13 cellular contexts compared by ENCODE assay signal in genomic region chr2:231299267-231299666, GRCh38.
DNase-seq lines count a peak whose midpoint lies in the region; ATAC-seq, FAIRE-seq and TF ChIP-seq lines count a peak whose summit lies in the region.
"Had no signal": no experiment of that assay in that cellular context is flagged by ENCODE, and none has a peak within 500 bp of the region (broad histone marks: within the 10 kb centered on the region; RNA-seq: fewer than 3 reads in every experiment).

No MANE protein-coding gene starts in this region.

- peaks cover 23% of the 10 kb centered on the region for H3K4me1 Mint-ChIP-seq in GM23338

- no peak for ATAC-seq in A549
- ATAC-seq in GM23338: no peak
- ATAC-seq in left lobe of liver: peak; percentile 30
- ATAC-seq in GM21529 (IDR thresholded peaks at IDR 0.05; ENCODE audit: unreplicated experiment): no peak

- H3K36me3 Mint-ChIP-seq in GM23338 (ENCODE audit: low read depth): no peaks in the 10 kb centered on the region; the same call in 1 of the 3 replicates

- H3K9me2 ChIP-seq in GM23338 (ENCODE audit: insufficient read depth): no peaks in the 10 kb centered on the region

- no peak for TF ChIP-seq POLR2A in A549 (IDR thresholded peaks at IDR 0.05; ENCODE audit: low read length)

- H3K4me1 ChIP-seq in A549: peaks cover 25% of the 10 kb centered on the region
- H3K4me1 ChIP-seq in GM23338 (ENCODE audit: insufficient read depth): no peaks in the 10 kb centered on the region; the same call in 1 of the 2 replicates

- no peak for DNase-seq in A549 (ENCODE audit: low read depth in 1 of 2, low spot score in 1 of 2)
- no peak for DNase-seq in GM23338 (ENCODE audit: low spot score)
- peak; percentile 63 for DNase-seq in RPMI8226
- DNase-seq in left lobe of liver (ENCODE audit: low spot score): no peak
- DNase-seq in cerebellar cortex (ENCODE audit: low spot score): no peak
- no peak for DNase-seq in NCI-H526 treated with DMSO at 0.1 percent for 48 hours (lab: John Stamatoyannopoulos, UW)
- no peak for DNase-seq in ureter (ENCODE audit: low spot score)
- DNase-seq: activated CD8-positive, alpha-beta memory T cell treated with anti-CD3 and anti-CD28 coated beads, Interleukin-2, amount 50 U/mL, for 4 hours; effector CD8-positive, alpha-beta T cell; NCI-H2081 had no signal

- no peak for TF ChIP-seq EP300 in A549 (IDR thresholded peaks at IDR 0.05)

- peak overlapping the region; percentile 37 for H3K27ac Mint-ChIP-seq in GM23338

- H3K9me3 Mint-ChIP-seq in GM23338: no peaks in the 10 kb centered on the region

- H3K27ac ChIP-seq in A549 (peak overlapping the region; percentile 29 to 38; a peak in 4 of 6 replicates), GM23338 (ENCODE audit: low read depth) (no peak overlapping the region; the same call in 1 of the 2 replicates)

- no peaks in the 10 kb centered on the region for H3K79me2 ChIP-seq in GM23338 (replicated peaks; ENCODE audit: insufficient read depth)

- no peak overlapping the region for H3K4me3 Mint-ChIP-seq in GM23338

- CTCF ChIA-PET in A549 (lab: Yijun Ruan, JAX): interaction anchor here (1.0 to 12.8 kb wide), 6 partner anchors 8 to 107 kb away, joined by 3 to 294 read pairs (median 3); no protein-coding TSS in a partner anchor

- no peaks in the 10 kb centered on the region for H3K9me3 ChIP-seq in A549
- H3K9me3 ChIP-seq: adrenal gland, thoracic aorta had no signal

- WGBS in A549 (ENCODE audit: missing lambda C conversion rate): 85% methylated on average over 7 of the region's 7 CpGs

- no peak for TF ChIP-seq RAD21 in A549 (conservative IDR thresholded peaks at IDR 0.05 in 1 of 2, IDR thresholded peaks at IDR 0.05 in 1 of 2)

- no peaks in the 10 kb centered on the region for H3K27me3 ChIP-seq in GM23338 (ENCODE audit: insufficient read depth)
- H3K27me3 ChIP-seq: adrenal gland had no signal

- H3K4me2 ChIP-seq in A549: peak overlapping the region; percentile 40; the same call in 2 of the 3 replicates
- H3K4me2 ChIP-seq in GM23338: no peak overlapping the region

- POLR2A ChIA-PET in A549 (lab: Yijun Ruan, JAX): no interaction called here

- no peak overlapping the region for H2AFZ ChIP-seq in GM23338

- H3F3A ChIP-seq in GM23338 (replicated peaks; ENCODE audit: low read depth): 0 out of 2 replicates have a peak, but pooled peaks cover 14% of the 10 kb centered on the region

- FAIRE-seq in A549 (lab: Jason Lieb, UNC): no peak

- H4K20me1 ChIP-seq in GM23338 (replicated peaks; ENCODE audit: insufficient read depth): no peaks in the 10 kb centered on the region

- TF ChIP-seq CTCF in A549 (IDR thresholded peaks at IDR 0.05) (no peak), GM23338 (conservative IDR thresholded peaks at IDR 0.05; ENCODE audit: low read depth in 2 of 2) (no peak)

- H3K4me3 ChIP-seq in A549 (no peak overlapping the region), GM23338 (no peak overlapping the region)
- H3K4me3 ChIP-seq: adrenal gland, thoracic aorta had no signal

- H3K27me3 Mint-ChIP-seq in GM23338 (ENCODE audit: insufficient read depth, low read depth, poor library complexity): peaks cover 2% of the 10 kb centered on the region

- no peaks in the 10 kb centered on the region for H3K36me3 ChIP-seq in GM23338 (ENCODE audit: insufficient read depth)
- H3K36me3 ChIP-seq: adrenal gland had no signal

TF ChIP-seq in A549, 52 proteins besides CTCF, POLR2A, EP300 and RAD21:
- TF ChIP-seq FOXS1 (CRISPR knock-in tag; IDR thresholded peaks at IDR 0.05) (no peak), NR3C1 (IDR thresholded peaks at IDR 0.05) (no peak), HES2 (IDR thresholded peaks at IDR 0.05) (no peak), TP53 (CRISPR knock-in tag; IDR thresholded peaks at IDR 0.05) (no peak), BHLHE40 (IDR thresholded peaks at IDR 0.05; ENCODE audit: low read depth, low read length) (no peak), CBX2 (IDR thresholded peaks at IDR 0.05; ENCODE audit: borderline replicate concordance, low read depth) (no peak)
- TF ChIP-seq, protein P1, sequence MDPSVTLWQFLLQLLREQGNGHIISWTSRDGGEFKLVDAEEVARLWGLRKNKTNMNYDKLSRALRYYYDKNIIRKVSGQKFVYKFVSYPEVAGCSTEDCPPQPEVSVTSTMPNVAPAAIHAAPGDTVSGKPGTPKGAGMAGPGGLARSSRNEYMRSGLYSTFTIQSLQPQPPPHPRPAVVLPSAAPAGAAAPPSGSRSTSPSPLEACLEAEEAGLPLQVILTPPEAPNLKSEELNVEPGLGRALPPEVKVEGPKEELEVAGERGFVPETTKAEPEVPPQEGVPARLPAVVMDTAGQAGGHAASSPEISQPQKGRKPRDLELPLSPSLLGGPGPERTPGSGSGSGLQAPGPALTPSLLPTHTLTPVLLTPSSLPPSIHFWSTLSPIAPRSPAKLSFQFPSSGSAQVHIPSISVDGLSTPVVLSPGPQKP (IDR thresholded peaks at IDR 0.05; ENCODE audit: low read depth, low read length): no peak

TF ChIP-seq in GM23338, 12 proteins besides CTCF, POLR2A, EP300 and RAD21 (continues in another document):
- TF ChIP-seq ZNF331 (CRISPR knock-in tag; IDR thresholded peaks at IDR 0.05; ENCODE audit: low read depth): no peak
- TF ChIP-seq STAT1 (IDR thresholded peaks at IDR 0.05; ENCODE audit: unreplicated experiment): no peak
- no peak for TF ChIP-seq EZH2 (IDR thresholded peaks at IDR 0.05; ENCODE audit: low read depth, unreplicated experiment)
- no peak for TF ChIP-seq NANOG (IDR thresholded peaks at IDR 0.05; ENCODE audit: borderline replicate concordance)
- TF ChIP-seq, protein P2, sequence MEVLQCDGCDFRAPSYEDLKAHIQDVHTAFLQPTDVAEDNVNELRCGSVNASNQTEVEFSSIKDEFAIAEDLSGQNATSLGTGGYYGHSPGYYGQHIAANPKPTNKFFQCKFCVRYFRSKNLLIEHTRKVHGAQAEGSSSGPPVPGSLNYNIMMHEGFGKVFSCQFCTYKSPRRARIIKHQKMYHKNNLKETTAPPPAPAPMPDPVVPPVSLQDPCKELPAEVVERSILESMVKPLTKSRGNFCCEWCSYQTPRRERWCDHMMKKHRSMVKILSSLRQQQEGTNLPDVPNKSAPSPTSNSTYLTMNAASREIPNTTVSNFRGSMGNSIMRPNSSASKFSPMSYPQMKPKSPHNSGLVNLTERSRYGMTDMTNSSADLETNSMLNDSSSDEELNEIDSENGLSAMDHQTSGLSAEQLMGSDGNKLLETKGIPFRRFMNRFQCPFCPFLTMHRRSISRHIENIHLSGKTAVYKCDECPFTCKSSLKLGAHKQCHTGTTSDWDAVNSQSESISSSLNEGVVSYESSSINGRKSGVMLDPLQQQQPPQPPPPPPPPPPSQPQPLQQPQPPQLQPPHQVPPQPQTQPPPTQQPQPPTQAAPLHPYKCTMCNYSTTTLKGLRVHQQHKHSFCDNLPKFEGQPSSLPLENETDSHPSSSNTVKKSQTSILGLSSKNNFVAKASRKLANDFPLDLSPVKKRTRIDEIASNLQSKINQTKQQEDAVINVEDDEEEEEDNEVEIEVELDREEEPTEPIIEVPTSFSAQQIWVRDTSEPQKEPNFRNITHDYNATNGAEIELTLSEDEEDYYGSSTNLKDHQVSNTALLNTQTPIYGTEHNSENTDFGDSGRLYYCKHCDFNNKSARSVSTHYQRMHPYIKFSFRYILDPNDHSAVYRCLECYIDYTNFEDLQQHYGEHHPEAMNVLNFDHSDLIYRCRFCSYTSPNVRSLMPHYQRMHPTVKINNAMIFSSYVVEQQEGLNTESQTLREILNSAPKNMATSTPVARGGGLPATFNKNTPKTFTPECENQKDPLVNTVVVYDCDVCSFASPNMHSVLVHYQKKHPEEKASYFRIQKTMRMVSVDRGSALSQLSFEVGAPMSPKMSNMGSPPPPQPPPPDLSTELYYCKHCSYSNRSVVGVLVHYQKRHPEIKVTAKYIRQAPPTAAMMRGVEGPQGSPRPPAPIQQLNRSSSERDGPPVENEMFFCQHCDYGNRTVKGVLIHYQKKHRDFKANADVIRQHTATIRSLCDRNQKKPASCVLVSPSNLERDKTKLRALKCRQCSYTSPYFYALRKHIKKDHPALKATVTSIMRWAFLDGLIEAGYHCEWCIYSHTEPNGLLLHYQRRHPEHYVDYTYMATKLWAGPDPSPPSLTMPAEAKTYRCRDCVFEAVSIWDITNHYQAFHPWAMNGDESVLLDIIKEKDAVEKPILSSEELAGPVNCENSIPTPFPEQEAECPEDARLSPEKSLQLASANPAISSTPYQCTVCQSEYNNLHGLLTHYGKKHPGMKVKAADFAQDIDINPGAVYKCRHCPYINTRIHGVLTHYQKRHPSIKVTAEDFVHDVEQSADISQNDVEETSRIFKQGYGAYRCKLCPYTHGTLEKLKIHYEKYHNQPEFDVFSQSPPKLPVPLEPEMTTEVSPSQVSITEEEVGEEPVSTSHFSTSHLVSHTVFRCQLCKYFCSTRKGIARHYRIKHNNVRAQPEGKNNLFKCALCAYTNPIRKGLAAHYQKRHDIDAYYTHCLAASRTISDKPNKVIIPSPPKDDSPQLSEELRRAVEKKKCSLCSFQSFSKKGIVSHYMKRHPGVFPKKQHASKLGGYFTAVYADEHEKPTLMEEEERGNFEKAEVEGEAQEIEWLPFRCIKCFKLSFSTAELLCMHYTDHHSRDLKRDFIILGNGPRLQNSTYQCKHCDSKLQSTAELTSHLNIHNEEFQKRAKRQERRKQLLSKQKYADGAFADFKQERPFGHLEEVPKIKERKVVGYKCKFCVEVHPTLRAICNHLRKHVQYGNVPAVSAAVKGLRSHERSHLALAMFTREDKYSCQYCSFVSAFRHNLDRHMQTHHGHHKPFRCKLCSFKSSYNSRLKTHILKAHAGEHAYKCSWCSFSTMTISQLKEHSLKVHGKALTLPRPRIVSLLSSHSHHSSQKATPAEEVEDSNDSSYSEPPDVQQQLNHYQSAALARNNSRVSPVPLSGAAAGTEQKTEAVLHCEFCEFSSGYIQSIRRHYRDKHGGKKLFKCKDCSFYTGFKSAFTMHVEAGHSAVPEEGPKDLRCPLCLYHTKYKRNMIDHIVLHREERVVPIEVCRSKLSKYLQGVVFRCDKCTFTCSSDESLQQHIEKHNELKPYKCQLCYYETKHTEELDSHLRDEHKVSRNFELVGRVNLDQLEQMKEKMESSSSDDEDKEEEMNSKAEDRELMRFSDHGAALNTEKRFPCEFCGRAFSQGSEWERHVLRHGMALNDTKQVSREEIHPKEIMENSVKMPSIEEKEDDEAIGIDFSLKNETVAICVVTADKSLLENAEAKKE (CRISPR knock-in tag; IDR thresholded peaks at IDR 0.05): no peak
- no peak for TF ChIP-seq POLR2AphosphoS5 (IDR thresholded peaks at IDR 0.05; ENCODE audit: low read depth)
- no peak for TF ChIP-seq JUNB (IDR thresholded peaks at IDR 0.05; ENCODE audit: unreplicated experiment)
- TF ChIP-seq, protein P3, sequence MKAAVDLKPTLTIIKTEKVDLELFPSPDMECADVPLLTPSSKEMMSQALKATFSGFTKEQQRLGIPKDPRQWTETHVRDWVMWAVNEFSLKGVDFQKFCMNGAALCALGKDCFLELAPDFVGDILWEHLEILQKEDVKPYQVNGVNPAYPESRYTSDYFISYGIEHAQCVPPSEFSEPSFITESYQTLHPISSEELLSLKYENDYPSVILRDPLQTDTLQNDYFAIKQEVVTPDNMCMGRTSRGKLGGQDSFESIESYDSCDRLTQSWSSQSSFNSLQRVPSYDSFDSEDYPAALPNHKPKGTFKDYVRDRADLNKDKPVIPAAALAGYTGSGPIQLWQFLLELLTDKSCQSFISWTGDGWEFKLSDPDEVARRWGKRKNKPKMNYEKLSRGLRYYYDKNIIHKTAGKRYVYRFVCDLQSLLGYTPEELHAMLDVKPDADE (IDR thresholded peaks at IDR 0.05): no peak
- no peak for TF ChIP-seq CREB1 (CRISPR knock-in tag; IDR thresholded peaks at IDR 0.05; ENCODE audit: low read depth)
